ENCODE assay signal across 7 cellular contexts in genomic region chr7:143836622-143837021, GRCh38.
A peak's percentile ranks its signal among the peaks of the same experiment; 100 is the strongest.
DNase-seq lines count a peak whose midpoint lies in the region; ATAC-seq, FAIRE-seq and TF ChIP-seq lines count a peak whose summit lies in the region.
"Not testable (repeated sequence)": the region's sequence is repeated elsewhere in the genome, so short reads cannot be mapped to it uniquely, and the experiment has no call there.

No MANE protein-coding gene starts in this region.

- FAIRE-seq in astrocyte (lab: Jason Lieb, UNC) = not testable (repeated sequence)
- peak; percentile 97 for FAIRE-seq in kidney (lab: Jason Lieb, UNC)

- not testable (repeated sequence) for H3K27ac Mint-ChIP-seq in astrocyte (ENCODE audit: unreplicated experiment)

- H3K9me3 ChIP-seq in astrocyte (ENCODE audit: insufficient read depth, low read depth, low read length); kidney (ENCODE audit: control insufficient read depth in 1 of 2, low read length in 2 of 2): not testable (repeated sequence)

- not testable (repeated sequence) for H3K9me3 Mint-ChIP-seq in astrocyte (ENCODE audit: unreplicated experiment)

- H3K27ac ChIP-seq in astrocyte (ENCODE audit: low read depth, low read length) = peak overlapping the region; percentile 26
- H3K27ac ChIP-seq in kidney (ENCODE audit: low read depth in 2 of 2, low read length in 2 of 2) = peak overlapping the region in 1 of 2 donors; percentile 43

- DNase-seq in NCI-H345 (lab: John Stamatoyannopoulos, UW) (peak; percentile 77), kidney (peak; percentile 98)
- DNase-seq in activated CD4-positive, CD25-positive, alpha-beta regulatory T cell treated with anti-CD3 and anti-CD28 coated beads, Interleukin-2, amount 50 U/mL, for 16 hours (ENCODE audit: low read depth, low spot score) = peak; percentile 80
- DNase-seq in astrocyte (ENCODE audit: low read depth) = not testable (repeated sequence)
- DNase-seq in stimulated activated CD4-positive, alpha-beta T cell treated with anti-CD3 and anti-CD28 coated beads, Interleukin-15, amount 100 ng/mL, for 1 hour (ENCODE audit: low read depth in 1 of 2, low spot score in 1 of 2) = peak; percentile 86

- not testable (repeated sequence) for H4K20me1 ChIP-seq in astrocyte (ENCODE audit: insufficient read depth, low read length)

- H3K27me3 Mint-ChIP-seq in astrocyte (ENCODE audit: low read depth, unreplicated experiment) = not testable (repeated sequence)

- not testable (repeated sequence) for H3K36me3 ChIP-seq in astrocyte (ENCODE audit: insufficient read depth, low read length); kidney (ENCODE audit: control insufficient read depth in 1 of 2, insufficient read depth in 2 of 2, low read length in 2 of 2)

- H2AFZ ChIP-seq in astrocyte (ENCODE audit: low read depth, low read length) = not testable (repeated sequence)

- peak overlapping the region; percentile 72 for H3K4me2 ChIP-seq in astrocyte (ENCODE audit: low read length)

- peak overlapping the region; percentile 78 for H3K4me3 Mint-ChIP-seq in astrocyte (ENCODE audit: unreplicated experiment)

- not testable (repeated sequence) for H3K36me3 Mint-ChIP-seq in astrocyte (ENCODE audit: low read depth, unreplicated experiment)

- H3K4me1 Mint-ChIP-seq in astrocyte (ENCODE audit: low read depth, unreplicated experiment) = not testable (repeated sequence)

- H3K79me2 ChIP-seq in astrocyte (ENCODE audit: insufficient read depth, low read length) = not testable (repeated sequence)

- intact Hi-C loops in kidney (cut with DNase I) = not testable (repeated sequence)

- H3K4me1 ChIP-seq in astrocyte (ENCODE audit: insufficient read depth, low read length); kidney (ENCODE audit: control insufficient read depth in 1 of 2, insufficient read depth in 1 of 2, low read depth in 1 of 2, low read length in 2 of 2): not testable (repeated sequence)

- peak; percentile 81 for ATAC-seq in GM19035 (IDR thresholded peaks at IDR 0.05; ENCODE audit: unreplicated experiment)
- ATAC-seq in HG03064 (IDR thresholded peaks at IDR 0.05; ENCODE audit: low read depth, unreplicated experiment) = peak; percentile 86

- peak overlapping the region; percentile 50 for H3K4me3 ChIP-seq in astrocyte (ENCODE audit: insufficient read depth, low read depth, low read length)
- peak overlapping the region in 1 of 2 donors; percentile 39 for H3K4me3 ChIP-seq in kidney (ENCODE audit: low read length in 2 of 2)

- H3K9ac ChIP-seq in astrocyte (ENCODE audit: low read length) = peak overlapping the region; percentile 60
- H3K9ac ChIP-seq in kidney (ENCODE audit: low read length in 2 of 2) = not testable (repeated sequence)

- not testable (repeated sequence) for H3K27me3 ChIP-seq in astrocyte (ENCODE audit: insufficient read depth, low read length)

- TF ChIP-seq CTCF in astrocyte (IDR thresholded peaks at IDR 0.05; ENCODE audit: insufficient read depth, low read depth, low read length); kidney (IDR thresholded peaks at IDR 0.05; ENCODE audit: borderline replicate concordance, extremely low read depth, insufficient read depth): not testable (repeated sequence)
